15 cellular contexts compared by ENCODE assay signal in the genomic region with DNA sequence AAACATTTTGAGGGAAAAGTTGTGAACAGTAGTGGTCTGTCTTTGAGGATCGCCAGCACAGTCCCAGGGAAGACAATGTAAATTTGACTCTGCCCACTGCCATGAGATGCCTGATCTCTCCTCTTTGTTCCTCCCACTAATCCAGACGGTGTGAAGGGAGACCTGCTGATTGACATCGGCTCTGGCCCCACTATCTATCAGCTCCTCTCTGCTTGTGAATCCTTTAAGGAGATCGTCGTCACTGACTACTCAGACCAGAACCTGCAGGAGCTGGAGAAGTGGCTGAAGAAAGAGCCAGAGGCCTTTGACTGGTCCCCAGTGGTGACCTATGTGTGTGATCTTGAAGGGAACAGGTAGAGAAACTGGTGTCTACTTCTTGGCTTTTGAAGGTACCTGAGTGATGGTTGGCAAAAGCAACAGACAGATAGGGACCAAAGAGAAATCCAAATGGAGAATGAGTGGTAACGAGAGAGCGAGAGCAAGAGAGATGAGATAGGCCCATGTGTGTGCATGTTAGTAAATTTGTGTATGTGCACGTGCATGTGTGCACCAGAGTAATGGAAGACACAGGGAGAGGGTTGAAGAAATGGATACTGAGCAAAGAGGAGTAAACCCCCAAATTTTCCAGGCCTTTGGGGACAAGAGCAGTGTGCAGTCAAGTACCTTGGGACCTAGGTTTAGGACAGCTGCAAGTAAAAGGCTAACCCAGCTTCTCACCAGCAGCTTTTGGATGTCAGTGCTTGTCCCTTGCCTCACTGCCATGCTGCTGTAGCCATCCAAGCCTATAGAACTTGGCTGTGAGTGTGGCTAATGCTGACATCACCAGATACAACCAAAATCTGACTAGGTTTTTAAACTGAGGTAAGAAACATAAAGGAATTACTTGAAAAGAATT.
A peak's percentile ranks its signal among the peaks of the same experiment; 100 is the strongest.
DNase-seq lines count a peak whose midpoint lies in the region; ATAC-seq, FAIRE-seq and TF ChIP-seq lines count a peak whose summit lies in the region.
"Had no signal": no experiment of that assay in that cellular context is flagged by ENCODE, and none has a peak within 500 bp of the region (broad histone marks: within the 10 kb centered on the region; RNA-seq: fewer than 3 reads in every experiment).

No MANE protein-coding gene starts in this region.

- H3K4me1 ChIP-seq in mucosa of rectum (ENCODE audit: control insufficient read depth in 2 of 2, insufficient read depth in 2 of 2, low read length in 2 of 2) (no peaks in the 10 kb centered on the region), tibial artery (peaks cover 0 to 60% (median 18%) of the 10 kb centered on the region in 4 donors)

- H3K27me3 ChIP-seq in mucosa of rectum (ENCODE audit: control insufficient read depth in 2 of 2, insufficient read depth in 2 of 2, low read length in 2 of 2) (no peaks in the 10 kb centered on the region), tibial artery (no peaks in the 10 kb centered on the region)

- H3K4me3 ChIP-seq in coronary artery, result peak overlapping the region; percentile 73
- H3K4me3 ChIP-seq in mucosa of rectum (ENCODE audit: low read length in 2 of 2), result peak overlapping the region; percentile 44 to 46
- peak overlapping the region; percentile 60 to 64 for H3K4me3 ChIP-seq in tibial artery

- no peak for FAIRE-seq in RCC 7860 (lab: Jason Lieb, UNC)

- intact Hi-C loops in tibial artery (cut with DNase I; ENCODE audit: low total_unique reads), result no loop called here

- H3K36me3 ChIP-seq in mucosa of rectum (ENCODE audit: control insufficient read depth in 2 of 2, insufficient read depth in 2 of 2, low read length in 2 of 2) (no peaks in the 10 kb centered on the region), tibial artery (peaks cover 39 to 55% (median 48%) of the 10 kb centered on the region in 3 donors)

- DNase-seq in RCC 7860 (ENCODE audit: low spot score) (peak; percentile 21), coronary artery (ENCODE audit: low spot score) (no peak), tibial artery (no peak), DMS153 treated with DMSO at 0.1 percent for 48 hours (lab: John Stamatoyannopoulos, UW; ENCODE audit: unreplicated experiment) (no peak)
- DNase-seq: activated T-cell treated with anti-CD3 and anti-CD28 coated beads, Interleukin-2, amount 50 U/mL, for 4 hours; central memory CD4-positive, alpha-beta T cell; DMS 273 treated with DMSO at 0.1 percent for 48 hours; glutamatergic neuron; PC-3; stimulated activated CD4-positive, alpha-beta T cell treated with anti-CD3 and anti-CD28 coated beads, Interleukin-12 subunit alpha, Interleukin-12 subunit beta, amount 100 ng/mL, for 4 hours; stimulated activated CD8-positive, alpha-beta memory T cell treated with anti-CD3 and anti-CD28 coated beads, Interleukin-4, amount 100 ng/mL, for 48 hours had no signal

- ATAC-seq in GM21526 (IDR thresholded peaks at IDR 0.05; ENCODE audit: low FRiP score, unreplicated experiment), result no peak
- ATAC-seq in GM21786 (IDR thresholded peaks at IDR 0.05; ENCODE audit: unreplicated experiment), result no peak
- ATAC-seq in GM21529 (IDR thresholded peaks at IDR 0.05; ENCODE audit: unreplicated experiment), result no peak
- ATAC-seq: activated T-cell treated with anti-CD3 and anti-CD28 coated beads, Interleukin-2, amount 50 U/mL, for 4 hours; PC-3 had no signal

- peak overlapping the region in 1 of 2 donors; percentile 17 for H3K9ac ChIP-seq in mucosa of rectum (ENCODE audit: low read depth in 1 of 2, low read length in 2 of 2)

- no peaks in the 10 kb centered on the region for H3K9me3 ChIP-seq in mucosa of rectum (ENCODE audit: control insufficient read depth in 2 of 2, low read length in 2 of 2)
- H3K9me3 ChIP-seq in tibial artery, result peaks cover 0 to 11% (median 7%) of the 10 kb centered on the region in 3 donors

- H3K27ac ChIP-seq in coronary artery, result peak overlapping the region; percentile 88 to 98
- H3K27ac ChIP-seq in mucosa of rectum (ENCODE audit: low read depth in 2 of 2, low read length in 2 of 2), result peak overlapping the region; percentile 12 to 81
- peak overlapping the region; percentile 92 to 94 for H3K27ac ChIP-seq in tibial artery

- TF ChIP-seq CTCF in coronary artery (IDR thresholded peaks at IDR 0.05), result no peak
- TF ChIP-seq CTCF in tibial artery (IDR thresholded peaks at IDR 0.05), result no peak
